Comparison of ENCODE assay signal across 4 cellular contexts in the genomic region with DNA sequence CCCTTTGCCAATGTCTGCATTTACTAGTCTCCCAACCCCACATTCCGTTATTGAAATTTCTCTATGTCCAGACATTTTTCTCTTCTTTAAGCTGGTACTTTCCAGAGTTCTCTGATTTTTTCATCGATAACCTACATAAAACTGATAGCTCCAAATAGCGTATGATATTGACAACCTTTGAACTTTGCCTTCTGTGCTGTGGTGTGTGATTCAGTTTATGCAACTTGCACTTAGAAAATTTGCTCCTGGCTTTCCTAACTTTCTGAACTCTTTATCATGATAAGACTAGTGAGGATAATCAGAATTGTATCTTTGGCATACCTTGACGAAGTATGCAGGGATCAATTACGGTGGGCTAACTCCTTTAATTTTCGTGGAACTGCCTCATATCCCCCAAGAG.
TF ChIP-seq lines count a peak whose summit lies in the region.

No MANE protein-coding gene starts in this region.

TF ChIP-seq in HepG2, 621 proteins besides CTCF, POLR2A, EP300 and RAD21:
- TF ChIP-seq, protein P1, sequence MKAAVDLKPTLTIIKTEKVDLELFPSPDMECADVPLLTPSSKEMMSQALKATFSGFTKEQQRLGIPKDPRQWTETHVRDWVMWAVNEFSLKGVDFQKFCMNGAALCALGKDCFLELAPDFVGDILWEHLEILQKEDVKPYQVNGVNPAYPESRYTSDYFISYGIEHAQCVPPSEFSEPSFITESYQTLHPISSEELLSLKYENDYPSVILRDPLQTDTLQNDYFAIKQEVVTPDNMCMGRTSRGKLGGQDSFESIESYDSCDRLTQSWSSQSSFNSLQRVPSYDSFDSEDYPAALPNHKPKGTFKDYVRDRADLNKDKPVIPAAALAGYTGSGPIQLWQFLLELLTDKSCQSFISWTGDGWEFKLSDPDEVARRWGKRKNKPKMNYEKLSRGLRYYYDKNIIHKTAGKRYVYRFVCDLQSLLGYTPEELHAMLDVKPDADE (CRISPR knock-in tag; IDR thresholded peaks at IDR 0.05): no peak

TF ChIP-seq in GM23338, 12 proteins besides CTCF, POLR2A, EP300 and RAD21 (continues in another document):
- TF ChIP-seq POLR2AphosphoS5 (IDR thresholded peaks at IDR 0.05; ENCODE audit: low read depth) (no peak), CREB1 (CRISPR knock-in tag; IDR thresholded peaks at IDR 0.05; ENCODE audit: low read depth) (no peak), NANOG (IDR thresholded peaks at IDR 0.05; ENCODE audit: borderline replicate concordance) (no peak), EZH2phosphoT487 (IDR thresholded peaks at IDR 0.05; ENCODE audit: unreplicated experiment) (no peak)
- TF ChIP-seq, protein P2, sequence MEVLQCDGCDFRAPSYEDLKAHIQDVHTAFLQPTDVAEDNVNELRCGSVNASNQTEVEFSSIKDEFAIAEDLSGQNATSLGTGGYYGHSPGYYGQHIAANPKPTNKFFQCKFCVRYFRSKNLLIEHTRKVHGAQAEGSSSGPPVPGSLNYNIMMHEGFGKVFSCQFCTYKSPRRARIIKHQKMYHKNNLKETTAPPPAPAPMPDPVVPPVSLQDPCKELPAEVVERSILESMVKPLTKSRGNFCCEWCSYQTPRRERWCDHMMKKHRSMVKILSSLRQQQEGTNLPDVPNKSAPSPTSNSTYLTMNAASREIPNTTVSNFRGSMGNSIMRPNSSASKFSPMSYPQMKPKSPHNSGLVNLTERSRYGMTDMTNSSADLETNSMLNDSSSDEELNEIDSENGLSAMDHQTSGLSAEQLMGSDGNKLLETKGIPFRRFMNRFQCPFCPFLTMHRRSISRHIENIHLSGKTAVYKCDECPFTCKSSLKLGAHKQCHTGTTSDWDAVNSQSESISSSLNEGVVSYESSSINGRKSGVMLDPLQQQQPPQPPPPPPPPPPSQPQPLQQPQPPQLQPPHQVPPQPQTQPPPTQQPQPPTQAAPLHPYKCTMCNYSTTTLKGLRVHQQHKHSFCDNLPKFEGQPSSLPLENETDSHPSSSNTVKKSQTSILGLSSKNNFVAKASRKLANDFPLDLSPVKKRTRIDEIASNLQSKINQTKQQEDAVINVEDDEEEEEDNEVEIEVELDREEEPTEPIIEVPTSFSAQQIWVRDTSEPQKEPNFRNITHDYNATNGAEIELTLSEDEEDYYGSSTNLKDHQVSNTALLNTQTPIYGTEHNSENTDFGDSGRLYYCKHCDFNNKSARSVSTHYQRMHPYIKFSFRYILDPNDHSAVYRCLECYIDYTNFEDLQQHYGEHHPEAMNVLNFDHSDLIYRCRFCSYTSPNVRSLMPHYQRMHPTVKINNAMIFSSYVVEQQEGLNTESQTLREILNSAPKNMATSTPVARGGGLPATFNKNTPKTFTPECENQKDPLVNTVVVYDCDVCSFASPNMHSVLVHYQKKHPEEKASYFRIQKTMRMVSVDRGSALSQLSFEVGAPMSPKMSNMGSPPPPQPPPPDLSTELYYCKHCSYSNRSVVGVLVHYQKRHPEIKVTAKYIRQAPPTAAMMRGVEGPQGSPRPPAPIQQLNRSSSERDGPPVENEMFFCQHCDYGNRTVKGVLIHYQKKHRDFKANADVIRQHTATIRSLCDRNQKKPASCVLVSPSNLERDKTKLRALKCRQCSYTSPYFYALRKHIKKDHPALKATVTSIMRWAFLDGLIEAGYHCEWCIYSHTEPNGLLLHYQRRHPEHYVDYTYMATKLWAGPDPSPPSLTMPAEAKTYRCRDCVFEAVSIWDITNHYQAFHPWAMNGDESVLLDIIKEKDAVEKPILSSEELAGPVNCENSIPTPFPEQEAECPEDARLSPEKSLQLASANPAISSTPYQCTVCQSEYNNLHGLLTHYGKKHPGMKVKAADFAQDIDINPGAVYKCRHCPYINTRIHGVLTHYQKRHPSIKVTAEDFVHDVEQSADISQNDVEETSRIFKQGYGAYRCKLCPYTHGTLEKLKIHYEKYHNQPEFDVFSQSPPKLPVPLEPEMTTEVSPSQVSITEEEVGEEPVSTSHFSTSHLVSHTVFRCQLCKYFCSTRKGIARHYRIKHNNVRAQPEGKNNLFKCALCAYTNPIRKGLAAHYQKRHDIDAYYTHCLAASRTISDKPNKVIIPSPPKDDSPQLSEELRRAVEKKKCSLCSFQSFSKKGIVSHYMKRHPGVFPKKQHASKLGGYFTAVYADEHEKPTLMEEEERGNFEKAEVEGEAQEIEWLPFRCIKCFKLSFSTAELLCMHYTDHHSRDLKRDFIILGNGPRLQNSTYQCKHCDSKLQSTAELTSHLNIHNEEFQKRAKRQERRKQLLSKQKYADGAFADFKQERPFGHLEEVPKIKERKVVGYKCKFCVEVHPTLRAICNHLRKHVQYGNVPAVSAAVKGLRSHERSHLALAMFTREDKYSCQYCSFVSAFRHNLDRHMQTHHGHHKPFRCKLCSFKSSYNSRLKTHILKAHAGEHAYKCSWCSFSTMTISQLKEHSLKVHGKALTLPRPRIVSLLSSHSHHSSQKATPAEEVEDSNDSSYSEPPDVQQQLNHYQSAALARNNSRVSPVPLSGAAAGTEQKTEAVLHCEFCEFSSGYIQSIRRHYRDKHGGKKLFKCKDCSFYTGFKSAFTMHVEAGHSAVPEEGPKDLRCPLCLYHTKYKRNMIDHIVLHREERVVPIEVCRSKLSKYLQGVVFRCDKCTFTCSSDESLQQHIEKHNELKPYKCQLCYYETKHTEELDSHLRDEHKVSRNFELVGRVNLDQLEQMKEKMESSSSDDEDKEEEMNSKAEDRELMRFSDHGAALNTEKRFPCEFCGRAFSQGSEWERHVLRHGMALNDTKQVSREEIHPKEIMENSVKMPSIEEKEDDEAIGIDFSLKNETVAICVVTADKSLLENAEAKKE (CRISPR knock-in tag; IDR thresholded peaks at IDR 0.05): no peak

TF ChIP-seq in H1, 55 proteins besides CTCF, POLR2A, EP300 and RAD21:
- no peak for TF ChIP-seq CTBP2 (IDR thresholded peaks at IDR 0.05; ENCODE audit: borderline replicate concordance, insufficient read depth, insufficient read length, low read length)
- TF ChIP-seq TCF12 (IDR thresholded peaks at IDR 0.05; ENCODE audit: low read depth, low read length): no peak
- TF ChIP-seq KDM5A (IDR thresholded peaks at IDR 0.05; ENCODE audit: low read length): no peak
- TF ChIP-seq BRCA1 (IDR thresholded peaks at IDR 0.05; ENCODE audit: low read depth, low read length): no peak
- TF ChIP-seq EZH2 (IDR thresholded peaks at IDR 0.05; ENCODE audit: low read depth, low read length, severe bottlenecking): no peak
- no peak for TF ChIP-seq TBP (IDR thresholded peaks at IDR 0.05; ENCODE audit: low read depth, low read length)
- no peak for TF ChIP-seq RNF2 (IDR thresholded peaks at IDR 0.05; ENCODE audit: borderline replicate concordance, low read depth, low read length, missing control alignments, poor library complexity, severe bottlenecking)

TF ChIP-seq in WTC11, 78 proteins besides CTCF, POLR2A, EP300 and RAD21:
- TF ChIP-seq RELA (CRISPR knock-in tag; IDR thresholded peaks at IDR 0.05; ENCODE audit: borderline replicate concordance) (no peak), NFATC4 (CRISPR knock-in tag; IDR thresholded peaks at IDR 0.05) (no peak), ZNF219 (CRISPR knock-in tag; IDR thresholded peaks at IDR 0.05; ENCODE audit: borderline replicate concordance) (no peak), SMAD3 (CRISPR knock-in tag; IDR thresholded peaks at IDR 0.05; ENCODE audit: borderline replicate concordance) (no peak), ZNF416 (CRISPR knock-in tag; IDR thresholded peaks at IDR 0.05) (no peak), GTF2I (CRISPR knock-in tag; conservative IDR thresholded peaks at IDR 0.05) (no peak), NR1H2 (CRISPR knock-in tag; IDR thresholded peaks at IDR 0.05) (no peak), JAZF1 (CRISPR knock-in tag; IDR thresholded peaks at IDR 0.05) (no peak), KAT7 (CRISPR knock-in tag; IDR thresholded peaks at IDR 0.05; ENCODE audit: borderline replicate concordance) (no peak), ZNF423 (CRISPR knock-in tag; IDR thresholded peaks at IDR 0.05) (no peak), SP1 (CRISPR knock-in tag; conservative IDR thresholded peaks at IDR 0.05) (no peak), SOX15 (CRISPR knock-in tag; IDR thresholded peaks at IDR 0.05) (no peak), FOXK1 (CRISPR knock-in tag; IDR thresholded peaks at IDR 0.05) (no peak)
- TF ChIP-seq, protein P3, sequence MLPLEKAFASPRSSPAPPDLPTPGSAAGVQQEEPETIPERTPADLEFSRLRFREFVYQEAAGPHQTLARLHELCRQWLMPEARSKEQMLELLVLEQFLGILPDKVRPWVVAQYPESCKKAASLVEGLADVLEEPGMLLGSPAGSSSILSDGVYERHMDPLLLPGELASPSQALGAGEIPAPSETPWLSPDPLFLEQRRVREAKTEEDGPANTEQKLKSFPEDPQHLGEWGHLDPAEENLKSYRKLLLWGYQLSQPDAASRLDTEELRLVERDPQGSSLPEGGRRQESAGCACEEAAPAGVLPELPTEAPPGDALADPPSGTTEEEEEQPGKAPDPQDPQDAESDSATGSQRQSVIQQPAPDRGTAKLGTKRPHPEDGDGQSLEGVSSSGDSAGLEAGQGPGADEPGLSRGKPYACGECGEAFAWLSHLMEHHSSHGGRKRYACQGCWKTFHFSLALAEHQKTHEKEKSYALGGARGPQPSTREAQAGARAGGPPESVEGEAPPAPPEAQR (CRISPR knock-in tag; IDR thresholded peaks at IDR 0.05): no peak
- TF ChIP-seq, protein P4, sequence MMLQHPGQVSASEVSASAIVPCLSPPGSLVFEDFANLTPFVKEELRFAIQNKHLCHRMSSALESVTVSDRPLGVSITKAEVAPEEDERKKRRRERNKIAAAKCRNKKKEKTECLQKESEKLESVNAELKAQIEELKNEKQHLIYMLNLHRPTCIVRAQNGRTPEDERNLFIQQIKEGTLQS (CRISPR knock-in tag; conservative IDR thresholded peaks at IDR 0.05): no peak
- TF ChIP-seq, protein P5, sequence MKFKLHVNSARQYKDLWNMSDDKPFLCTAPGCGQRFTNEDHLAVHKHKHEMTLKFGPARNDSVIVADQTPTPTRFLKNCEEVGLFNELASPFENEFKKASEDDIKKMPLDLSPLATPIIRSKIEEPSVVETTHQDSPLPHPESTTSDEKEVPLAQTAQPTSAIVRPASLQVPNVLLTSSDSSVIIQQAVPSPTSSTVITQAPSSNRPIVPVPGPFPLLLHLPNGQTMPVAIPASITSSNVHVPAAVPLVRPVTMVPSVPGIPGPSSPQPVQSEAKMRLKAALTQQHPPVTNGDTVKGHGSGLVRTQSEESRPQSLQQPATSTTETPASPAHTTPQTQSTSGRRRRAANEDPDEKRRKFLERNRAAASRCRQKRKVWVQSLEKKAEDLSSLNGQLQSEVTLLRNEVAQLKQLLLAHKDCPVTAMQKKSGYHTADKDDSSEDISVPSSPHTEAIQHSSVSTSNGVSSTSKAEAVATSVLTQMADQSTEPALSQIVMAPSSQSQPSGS (CRISPR knock-in tag; IDR thresholded peaks at IDR 0.05; ENCODE audit: borderline replicate concordance, low read depth): no peak
- TF ChIP-seq, protein P6, sequence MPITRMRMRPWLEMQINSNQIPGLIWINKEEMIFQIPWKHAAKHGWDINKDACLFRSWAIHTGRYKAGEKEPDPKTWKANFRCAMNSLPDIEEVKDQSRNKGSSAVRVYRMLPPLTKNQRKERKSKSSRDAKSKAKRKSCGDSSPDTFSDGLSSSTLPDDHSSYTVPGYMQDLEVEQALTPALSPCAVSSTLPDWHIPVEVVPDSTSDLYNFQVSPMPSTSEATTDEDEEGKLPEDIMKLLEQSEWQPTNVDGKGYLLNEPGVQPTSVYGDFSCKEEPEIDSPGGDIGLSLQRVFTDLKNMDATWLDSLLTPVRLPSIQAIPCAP (CRISPR knock-in tag; IDR thresholded peaks at IDR 0.05): no peak
- TF ChIP-seq, protein P7, sequence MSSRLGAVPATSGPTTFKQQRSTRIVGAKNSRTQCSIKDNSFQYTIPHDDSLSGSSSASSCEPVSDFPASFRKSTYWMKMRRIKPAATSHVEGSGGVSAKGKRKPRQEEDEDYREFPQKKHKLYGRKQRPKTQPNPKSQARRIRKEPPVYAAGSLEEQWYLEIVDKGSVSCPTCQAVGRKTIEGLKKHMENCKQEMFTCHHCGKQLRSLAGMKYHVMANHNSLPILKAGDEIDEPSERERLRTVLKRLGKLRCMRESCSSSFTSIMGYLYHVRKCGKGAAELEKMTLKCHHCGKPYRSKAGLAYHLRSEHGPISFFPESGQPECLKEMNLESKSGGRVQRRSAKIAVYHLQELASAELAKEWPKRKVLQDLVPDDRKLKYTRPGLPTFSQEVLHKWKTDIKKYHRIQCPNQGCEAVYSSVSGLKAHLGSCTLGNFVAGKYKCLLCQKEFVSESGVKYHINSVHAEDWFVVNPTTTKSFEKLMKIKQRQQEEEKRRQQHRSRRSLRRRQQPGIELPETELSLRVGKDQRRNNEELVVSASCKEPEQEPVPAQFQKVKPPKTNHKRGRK (CRISPR knock-in tag; IDR thresholded peaks at IDR 0.05; ENCODE audit: borderline replicate concordance): no peak
- TF ChIP-seq, protein P8, sequence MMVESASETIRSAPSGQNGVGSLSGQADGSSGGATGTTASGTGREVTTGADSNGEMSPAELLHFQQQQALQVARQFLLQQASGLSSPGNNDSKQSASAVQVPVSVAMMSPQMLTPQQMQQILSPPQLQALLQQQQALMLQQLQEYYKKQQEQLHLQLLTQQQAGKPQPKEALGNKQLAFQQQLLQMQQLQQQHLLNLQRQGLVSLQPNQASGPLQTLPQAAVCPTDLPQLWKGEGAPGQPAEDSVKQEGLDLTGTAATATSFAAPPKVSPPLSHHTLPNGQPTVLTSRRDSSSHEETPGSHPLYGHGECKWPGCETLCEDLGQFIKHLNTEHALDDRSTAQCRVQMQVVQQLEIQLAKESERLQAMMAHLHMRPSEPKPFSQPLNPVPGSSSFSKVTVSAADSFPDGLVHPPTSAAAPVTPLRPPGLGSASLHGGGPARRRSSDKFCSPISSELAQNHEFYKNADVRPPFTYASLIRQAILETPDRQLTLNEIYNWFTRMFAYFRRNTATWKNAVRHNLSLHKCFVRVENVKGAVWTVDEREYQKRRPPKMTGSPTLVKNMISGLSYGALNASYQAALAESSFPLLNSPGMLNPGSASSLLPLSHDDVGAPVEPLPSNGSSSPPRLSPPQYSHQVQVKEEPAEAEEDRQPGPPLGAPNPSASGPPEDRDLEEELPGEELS (CRISPR knock-in tag; IDR thresholded peaks at IDR 0.05): no peak
